ENCODE assay signal across 11 cellular contexts in genomic region chr5:54897001-54897400, GRCh38.
"Had no signal": no experiment of that assay in that cellular context is flagged by ENCODE, and none has a peak within 500 bp of the region (broad histone marks: within the 10 kb centered on the region; RNA-seq: fewer than 3 reads in every experiment).

No MANE protein-coding gene starts in this region.

- FAIRE-seq: H1, H54 had no signal

- H3K4me1 ChIP-seq: HAP-1 had no signal

- H3K27ac Mint-ChIP-seq: GM23338, H9, HFFc6 had no signal

- H3K4me3 Mint-ChIP-seq: GM23338, H9, HFFc6 had no signal

- H3K9me3 ChIP-seq: HAP-1 had no signal

- H3K36me3 ChIP-seq: HAP-1 had no signal

- H3K27ac ChIP-seq: GM23248 had no signal

- H3K4me3 ChIP-seq: GM23248, GM23338, HAP-1 had no signal

- DNase-seq: GM23248, GOT3, H7, H9, HCEC 1CT, HFFc6 had no signal

- H3K4me1 Mint-ChIP-seq: GM23338 had no signal

- ATAC-seq: GM23338, HCT116 had no signal
